In genomic region chr7:149623262-149623997, GRCh38 we compare ENCODE assay signal across 1 cellular context.
A peak's percentile ranks its signal among the peaks of the same experiment; 100 is the strongest.
TF ChIP-seq lines count a peak whose summit lies in the region.

No MANE protein-coding gene starts in this region.

TF ChIP-seq in HEK293, 187 proteins besides CTCF, POLR2A, EP300 and RAD21 (continued from another document):
- TF ChIP-seq REST (tag by site-specific recombination; IDR thresholded peaks at IDR 0.05): peak; percentile 43; the same call in 1 of the 2 replicates
- TF ChIP-seq ZBTB48 (tag by site-specific recombination; IDR thresholded peaks at IDR 0.05): peak; percentile 72
- TF ChIP-seq ZBTB17 (tag by site-specific recombination; IDR thresholded peaks at IDR 0.05): peak; percentile 68
- peak; percentile 41; the same call in 1 of the 2 replicates for TF ChIP-seq EGR2 (tag by site-specific recombination; IDR thresholded peaks at IDR 0.05; ENCODE audit: low read depth)
- TF ChIP-seq ZBTB8A (tag by site-specific recombination; IDR thresholded peaks at IDR 0.05): peak; percentile 85
- 0 out of 2 replicates have a peak, but pooled peaks have one; percentile 24 for TF ChIP-seq ZFHX2 (tag by site-specific recombination; conservative IDR thresholded peaks at IDR 0.05)
- TF ChIP-seq ZNF394 (tag by site-specific recombination; IDR thresholded peaks at IDR 0.05; ENCODE audit: borderline replicate concordance): peak; percentile 62
- peak; percentile 78 for TF ChIP-seq ZNF18 (tag by site-specific recombination; IDR thresholded peaks at IDR 0.05)
- TF ChIP-seq ZNF561 (tag by site-specific recombination; IDR thresholded peaks at IDR 0.05; ENCODE audit: borderline replicate concordance): 0 out of 2 replicates have a peak, but pooled peaks have one; percentile 15
- peak; percentile 76 for TF ChIP-seq ZNF600 (tag by site-specific recombination; IDR thresholded peaks at IDR 0.05)
